In the genomic region with DNA sequence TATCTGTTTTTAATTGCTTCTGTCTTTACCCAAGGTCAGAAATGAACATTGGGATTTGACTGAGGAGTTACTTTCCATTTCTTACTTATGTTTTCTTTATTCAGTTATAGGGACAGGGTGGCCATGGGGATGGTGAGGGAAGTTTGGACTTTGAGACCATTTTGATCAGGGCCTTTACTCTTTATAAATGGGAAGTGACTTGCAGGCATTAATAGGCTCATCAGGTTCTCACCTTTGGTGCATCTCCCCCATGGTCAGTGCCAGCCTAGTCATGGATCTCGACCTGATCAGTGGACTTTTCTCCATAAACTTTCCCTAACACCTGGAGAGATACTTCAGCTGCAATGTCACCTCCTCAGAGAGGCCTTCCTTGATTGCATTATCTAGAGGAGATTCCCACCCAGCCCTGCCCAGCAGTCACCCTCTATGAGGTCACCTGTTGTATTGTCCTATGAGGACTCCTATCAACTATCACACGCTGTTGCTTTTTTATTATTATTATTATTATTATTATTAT, we compare ENCODE assay signal across 29 cellular contexts. TPM values are rescaled to one million over a fixed set of nuclear protein-coding genes. Genes with fewer than 3 reads are reported as not detected.
DNase-seq lines count a peak whose midpoint lies in the region; ATAC-seq and TF ChIP-seq lines count a peak whose summit lies in the region.
"Had no signal": no experiment of that assay in that cellular context is flagged by ENCODE, and none has a peak within 500 bp of the region (broad histone marks: within the 10 kb centered on the region; RNA-seq: fewer than 3 reads in every experiment).

No MANE protein-coding gene starts in this region.

- no peaks in the 10 kb centered on the region for H3K79me2 ChIP-seq in hepatocyte

- H3K4me3 ChIP-seq in Caco-2 (ENCODE audit: low read depth, low read length) = no peak overlapping the region
- no peak overlapping the region for H3K4me3 ChIP-seq in hepatocyte
- no peak overlapping the region for H3K4me3 ChIP-seq in sigmoid colon
- no peak overlapping the region for H3K4me3 ChIP-seq in naive thymus-derived CD4-positive, alpha-beta T cell (ENCODE audit: low read length)
- H3K4me3 ChIP-seq: mucosa of descending colon, right atrium auricular region, vagina had no signal

- BruUV-seq in Caco-2 (replicated peaks; lab: Mats Ljungman, UMichigan) = no TSS peak

- peak overlapping the region; percentile 97 for H3K27ac Mint-ChIP-seq in Caco-2 (ENCODE audit: unreplicated experiment)
- no peak overlapping the region for H3K27ac Mint-ChIP-seq in naive thymus-derived CD4-positive, alpha-beta T cell
- H3K27ac Mint-ChIP-seq: activated CD4-positive, alpha-beta T cell treated with anti-CD3 and anti-CD28 coated beads for 36 hours; activated CD8-positive, alpha-beta T cell treated with anti-CD3 and anti-CD28 coated beads, Interleukin-2, amount 10 ng/mL, durations not matched to agents 7 days and 5 days; activated naive CD8-positive, alpha-beta T cell treated with anti-CD3 and anti-CD28 coated beads for 36 hours; B cell; CD8-positive, alpha-beta memory T cell; stimulated activated naive B cell treated with anti-CD40 and anti-IgM and Interleukin-4, amounts not matched to agents 10 μg/mL and 1 μg/mL and 100 μg/mL, for 72 hours had no signal

- ATAC-seq in HG03280 (IDR thresholded peaks at IDR 0.05; ENCODE audit: unreplicated experiment) (no peak), GM21529 (IDR thresholded peaks at IDR 0.05; ENCODE audit: unreplicated experiment) (no peak)
- no peak for ATAC-seq in naive thymus-derived CD4-positive, alpha-beta T cell
- ATAC-seq: activated CD4-positive, alpha-beta T cell treated with anti-CD3 and anti-CD28 coated beads for 36 hours; mucosa of descending colon; stimulated activated naive B cell treated with anti-CD40 and anti-IgM and Interleukin-4, amounts not matched to agents 10 μg/mL and 1 μg/mL and 100 μg/mL, for 72 hours had no signal

- peak overlapping the region; percentile 32; the same call in 1 of the 2 replicates for H3K27ac ChIP-seq in VCaP
- H3K27ac ChIP-seq in hepatocyte = peak overlapping the region; percentile 62
- H3K27ac ChIP-seq in sigmoid colon = peak overlapping the region; percentile 3 to 61 (median 30)
- no peak overlapping the region for H3K27ac ChIP-seq in naive thymus-derived CD4-positive, alpha-beta T cell (ENCODE audit: low read depth, low read length)
- H3K27ac ChIP-seq: right atrium auricular region, vagina had no signal

- H3K36me3 ChIP-seq in Caco-2 (ENCODE audit: control insufficient read depth, insufficient read depth, low read length) (no peaks in the 10 kb centered on the region), hepatocyte (replicated peaks; ENCODE audit: insufficient read depth, low read depth) (no peaks in the 10 kb centered on the region), sigmoid colon (no peaks in the 10 kb centered on the region)
- H3K36me3 ChIP-seq in naive thymus-derived CD4-positive, alpha-beta T cell (ENCODE audit: control insufficient read depth in 2 of 3, insufficient read depth in 3 of 3, low read length in 3 of 3) = no peaks in the 10 kb centered on the region
- H3K36me3 ChIP-seq: right atrium auricular region, vagina had no signal

- TF ChIP-seq EP300 in sigmoid colon (IDR thresholded peaks at IDR 0.05) = no peak

- H3K4me1 ChIP-seq in Caco-2 (peaks cover 32% of the 10 kb centered on the region), hepatocyte (ENCODE audit: insufficient read depth) (peaks cover 11% of the 10 kb centered on the region), sigmoid colon (peaks cover 0 to 11% (median 3%) of the 10 kb centered on the region in 4 donors)
- no peaks in the 10 kb centered on the region for H3K4me1 ChIP-seq in naive thymus-derived CD4-positive, alpha-beta T cell (ENCODE audit: control insufficient read depth in 2 of 2, insufficient read depth in 2 of 2, low read length in 2 of 2)
- H3K4me1 ChIP-seq: right atrium auricular region had no signal

- H3K4me2 ChIP-seq in hepatocyte = no peak overlapping the region

- H4K20me1 ChIP-seq in hepatocyte (ENCODE audit: insufficient read depth, poor library complexity, severe bottlenecking) = no peaks in the 10 kb centered on the region

- H3K36me3 Mint-ChIP-seq in Caco-2 (ENCODE audit: insufficient read depth, unreplicated experiment) = peaks cover 8% of the 10 kb centered on the region
- no peaks in the 10 kb centered on the region for H3K36me3 Mint-ChIP-seq in naive thymus-derived CD4-positive, alpha-beta T cell
- H3K36me3 Mint-ChIP-seq: activated naive CD8-positive, alpha-beta T cell treated with anti-CD3 and anti-CD28 coated beads for 36 hours; CD8-positive, alpha-beta memory T cell; stimulated activated naive B cell treated with anti-CD40 and anti-IgM and Interleukin-4, amounts not matched to agents 10 μg/mL and 1 μg/mL and 100 μg/mL, for 72 hours had no signal

- TF ChIP-seq POLR2A in sigmoid colon (IDR thresholded peaks at IDR 0.05) = no peak

- no peak overlapping the region for H2AFZ ChIP-seq in hepatocyte

- peak overlapping the region; percentile 52 for H3K4me3 Mint-ChIP-seq in Caco-2 (ENCODE audit: unreplicated experiment)
- H3K4me3 Mint-ChIP-seq in naive thymus-derived CD4-positive, alpha-beta T cell = no peak overlapping the region
- H3K4me3 Mint-ChIP-seq: activated CD4-positive, alpha-beta T cell treated with anti-CD3 and anti-CD28 coated beads for 36 hours; activated CD8-positive, alpha-beta T cell treated with anti-CD3 and anti-CD28 coated beads, Interleukin-2, amount 10 ng/mL, durations not matched to agents 7 days and 5 days; activated naive CD8-positive, alpha-beta T cell treated with anti-CD3 and anti-CD28 coated beads for 36 hours; B cell; CD8-positive, alpha-beta memory T cell; neural crest cell; stimulated activated naive B cell treated with anti-CD40 and anti-IgM and Interleukin-4, amounts not matched to agents 10 μg/mL and 1 μg/mL and 100 μg/mL, for 72 hours had no signal

- CTCF ChIA-PET in Caco-2 (lab: Charles Lee) = interaction anchor here (0.7 to 1.9 kb wide), 10 partner anchors 11 to 102 kb away, joined by 3 to 38 read pairs (median 4); a partner anchor contains a TSS
- CTCF ChIA-PET in naive thymus-derived CD4-positive, alpha-beta T cell (lab: Charles Lee) = interaction anchor here (1.2 to 2.7 kb wide), 2 partner anchors 10 to 100 kb away, joined by 4 to 10 read pairs; no protein-coding TSS in a partner anchor

- H3K27me3 ChIP-seq in Caco-2 (replicated peaks; ENCODE audit: control insufficient read depth, insufficient read depth, low read length) (no peaks in the 10 kb centered on the region), hepatocyte (no peaks in the 10 kb centered on the region), sigmoid colon (no peaks in the 10 kb centered on the region)
- H3K27me3 ChIP-seq in naive thymus-derived CD4-positive, alpha-beta T cell (ENCODE audit: control insufficient read depth in 2 of 2, insufficient read depth in 2 of 2, low read length in 2 of 2) = peaks cover 0 to 2% of the 10 kb centered on the region in 2 donors
- H3K27me3 ChIP-seq: right atrium auricular region, vagina had no signal

- H3K9me3 Mint-ChIP-seq in Caco-2 (ENCODE audit: unreplicated experiment) = no peaks in the 10 kb centered on the region
- peaks cover 0 to 2% (median 0%) of the 10 kb centered on the region in 11 donors for H3K9me3 Mint-ChIP-seq in naive thymus-derived CD4-positive, alpha-beta T cell
- H3K9me3 Mint-ChIP-seq: activated naive CD8-positive, alpha-beta T cell treated with anti-CD3 and anti-CD28 coated beads for 36 hours; CD8-positive, alpha-beta memory T cell; neural crest cell; stimulated activated naive B cell treated with anti-CD40 and anti-IgM and Interleukin-4, amounts not matched to agents 10 μg/mL and 1 μg/mL and 100 μg/mL, for 72 hours had no signal

- TF ChIP-seq CTCF in Caco-2 (IDR thresholded peaks at IDR 0.05; ENCODE audit: insufficient read depth in 1 of 2, low read depth in 1 of 2, low read length in 1 of 2, severe bottlenecking in 1 of 2, unreplicated experiment in 1 of 2) = no peak
- no peak for TF ChIP-seq CTCF in VCaP (conservative IDR thresholded peaks at IDR 0.05)
- no peak for TF ChIP-seq CTCF in hepatocyte (IDR thresholded peaks at IDR 0.05; ENCODE audit: poor library complexity)
- TF ChIP-seq CTCF in sigmoid colon (IDR thresholded peaks at IDR 0.05) = no peak

- WGBS in hepatocyte (ENCODE audit: low lambda C conversion rate, missing lambda C conversion rate) = 96% methylated on average over 2 of the region's 2 CpGs
- WGBS in sigmoid colon, 2 donors = 56 to 79% methylated on average over 2 of the region's 2 CpGs

- intact Hi-C loops in Caco-2 (cut with micrococcal nuclease; ENCODE audit: unreplicated experiment) (loop anchor here (1.0 kb wide), 1 partner anchor 14 kb away; no protein-coding TSS in a partner anchor), sigmoid colon (cut with DNase I) (no loop called here)
- intact Hi-C loops in naive thymus-derived CD4-positive, alpha-beta T cell (cut with micrococcal nuclease) = no loop called here

- DNase-seq in Caco-2 (no peak), hepatocyte (ENCODE audit: low spot score) (no peak), sigmoid colon (no peak), amniotic stem cell (lab: John Stamatoyannopoulos, UW) (no peak)
- DNase-seq in naive thymus-derived CD4-positive, alpha-beta T cell = no peak
- DNase-seq: activated CD4-positive, alpha-beta T cell treated with anti-CD3 and anti-CD28 coated beads for 36 hours; activated CD8-positive, alpha-beta T cell treated with anti-CD3 and anti-CD28 coated beads, Interleukin-2, amount 10 ng/mL, durations not matched to agents 7 days and 5 days; activated naive CD8-positive, alpha-beta T cell treated with anti-CD3 and anti-CD28 coated beads for 36 hours; CD8-positive, alpha-beta memory T cell; central memory CD4-positive, alpha-beta T cell; foreskin melanocyte; HCEC 1CT; Kasumi-1; MV-4-11; NCI-H1436 treated with DMSO at 0.1 percent for 48 hours; NCI-H2107; NCI-H446; Right ventricle myocardium superior; stimulated activated CD4-positive, alpha-beta T cell treated with anti-CD3 and anti-CD28 coated beads, Interleukin-4, amount 100 ng/mL, for 4 hours; stimulated activated naive B cell treated with anti-CD40 and anti-IgM and Interleukin-4, amounts not matched to agents 10 μg/mL and 1 μg/mL and 100 μg/mL, for 72 hours; T-helper 2 cell had no signal

- no peaks in the 10 kb centered on the region for H3K9me2 ChIP-seq in hepatocyte (replicated peaks; ENCODE audit: insufficient read depth)

- no peaks in the 10 kb centered on the region for H3K27me3 Mint-ChIP-seq in Caco-2 (ENCODE audit: insufficient read depth, unreplicated experiment)
- no peaks in the 10 kb centered on the region for H3K27me3 Mint-ChIP-seq in naive thymus-derived CD4-positive, alpha-beta T cell
- H3K27me3 Mint-ChIP-seq: activated CD4-positive, alpha-beta T cell treated with anti-CD3 and anti-CD28 coated beads for 36 hours; activated naive CD8-positive, alpha-beta T cell treated with anti-CD3 and anti-CD28 coated beads for 36 hours; B cell; stimulated activated naive B cell treated with anti-CD40 and anti-IgM and Interleukin-4, amounts not matched to agents 10 μg/mL and 1 μg/mL and 100 μg/mL, for 72 hours had no signal

- H3K9me3 ChIP-seq in Caco-2 = no peaks in the 10 kb centered on the region
- no peaks in the 10 kb centered on the region for H3K9me3 ChIP-seq in hepatocyte (ENCODE audit: low read depth)
- no peaks in the 10 kb centered on the region for H3K9me3 ChIP-seq in sigmoid colon
- no peaks in the 10 kb centered on the region for H3K9me3 ChIP-seq in naive thymus-derived CD4-positive, alpha-beta T cell (ENCODE audit: control insufficient read depth in 2 of 3, low read length in 3 of 3)
- H3K9me3 ChIP-seq: mucosa of descending colon, right atrium auricular region, vagina had no signal

- POLR2A ChIA-PET in Caco-2 (lab: Charles Lee) = interaction anchor here (0.8 to 5.4 kb wide), 8 partner anchors 15 to 173 kb away, joined by 3 to 140 read pairs (median 3); a partner anchor contains a TSS
- POLR2A ChIA-PET in naive thymus-derived CD4-positive, alpha-beta T cell (lab: Charles Lee) = interaction anchor here (0.6 to 0.7 kb wide), 2 partner anchors 87 to 111 kb away, joined by 3 read pairs; no protein-coding TSS in a partner anchor

- H3K4me1 Mint-ChIP-seq in Caco-2 (ENCODE audit: low read depth, unreplicated experiment) = peaks cover 33% of the 10 kb centered on the region
- H3K4me1 Mint-ChIP-seq in naive thymus-derived CD4-positive, alpha-beta T cell = peaks cover 0 to 7% (median 3%) of the 10 kb centered on the region in 7 donors
- H3K4me1 Mint-ChIP-seq: activated CD4-positive, alpha-beta T cell treated with anti-CD3 and anti-CD28 coated beads for 36 hours; B cell had no signal

RNA-seq across cellular contexts. Expression of a gene that starts 16.8 kb away (rescaled TPM):
- total RNA-seq in Caco-2 (2022) (180 and 194 TPM in 2 replicates), hepatocyte (28.9 and 30.3 TPM in 2 replicates), sigmoid colon (10 to 100 TPM; 24.8 to 46.0 (median 29.3) TPM)
- polyA plus RNA-seq in hepatocyte (34.3 and 43.1 TPM in 2 replicates), sigmoid colon (10 to 100 TPM in 2 of 3 donors, 1 to 10 TPM in 1; 7.8 to 23.2 (median 11.3) TPM)
- total RNA-seq in naive thymus-derived CD4-positive, alpha-beta T cell = 10 to 100 TPM; 54.5 to 83.0 (median 68.5) TPM
- polyA plus RNA-seq in naive thymus-derived CD4-positive, alpha-beta T cell = 10 to 100 TPM; 12.7 to 28.7 TPM
